2 cellular contexts compared by ENCODE assay signal in genomic region chr5:132086277-132086794, GRCh38.
A peak's percentile ranks its signal among the peaks of the same experiment; 100 is the strongest.
TF ChIP-seq lines count a peak whose summit lies in the region.

No MANE protein-coding gene starts in this region.

TF ChIP-seq in HEK293, 187 proteins besides CTCF, POLR2A, EP300 and RAD21 (continued from another document and continues in another):
- TF ChIP-seq ZNF518A (tag by site-specific recombination; conservative IDR thresholded peaks at IDR 0.05; ENCODE audit: low read depth): peak; percentile 46; the same call in 1 of the 2 replicates
- peak; percentile 35; the same call in 1 of the 2 replicates for TF ChIP-seq ZNF660 (tag by site-specific recombination; IDR thresholded peaks at IDR 0.05)
- peak; percentile 56; the same call in 1 of the 2 replicates for TF ChIP-seq ATF2 (tag by site-specific recombination; IDR thresholded peaks at IDR 0.05; ENCODE audit: low read depth)
- TF ChIP-seq ZIC2 (tag by site-specific recombination; IDR thresholded peaks at IDR 0.05): 0 out of 2 replicates have a peak, but pooled peaks have one; percentile 19
- TF ChIP-seq PATZ1 (tag by site-specific recombination; IDR thresholded peaks at IDR 0.05): peak; percentile 29; the same call in 1 of the 2 replicates
- TF ChIP-seq ZNF449 (tag by site-specific recombination; IDR thresholded peaks at IDR 0.05): peak; percentile 34; the same call in 1 of the 2 replicates

TF ChIP-seq in SK-N-SH, 30 proteins besides CTCF, POLR2A, EP300 and RAD21 (continued from another document):
- TF ChIP-seq TAF1 (IDR thresholded peaks at IDR 0.05; ENCODE audit: borderline replicate concordance, low read depth, low read length) (no peak), PBX3 (IDR thresholded peaks at IDR 0.05) (peak; percentile 55), YY1 (IDR thresholded peaks at IDR 0.05; ENCODE audit: low read depth) (0 out of 2 replicates have a peak, but pooled peaks have one; percentile 60), USF1 (IDR thresholded peaks at IDR 0.05; ENCODE audit: borderline replicate concordance, low read depth) (peak; percentile 79), IRF3 (IDR thresholded peaks at IDR 0.05; ENCODE audit: low read depth, low read length) (no peak), NRF1 (IDR thresholded peaks at IDR 0.05; ENCODE audit: low read depth, low read length) (no peak), FOXM1 (IDR thresholded peaks at IDR 0.05; ENCODE audit: low read depth) (peak; percentile 51; the same call in 1 of the 2 replicates), TCF12 (IDR thresholded peaks at IDR 0.05) (peak; percentile 89), MEF2A (IDR thresholded peaks at IDR 0.05; ENCODE audit: borderline replicate concordance, low read depth) (no peak; the same call in 1 of the 2 replicates), REST (IDR thresholded peaks at IDR 0.05; ENCODE audit: low read depth, low read length) (peak; percentile 67), NFIC (IDR thresholded peaks at IDR 0.05; ENCODE audit: borderline replicate concordance) (peak; percentile 98), ZBTB33 (IDR thresholded peaks at IDR 0.05; ENCODE audit: borderline replicate concordance, low read depth) (no peak; the same call in 1 of the 2 replicates)
TF ChIP-seq in SK-N-SH: peak in this region for 17.
